ENCODE assay signal across 8 cellular contexts in the genomic region with DNA sequence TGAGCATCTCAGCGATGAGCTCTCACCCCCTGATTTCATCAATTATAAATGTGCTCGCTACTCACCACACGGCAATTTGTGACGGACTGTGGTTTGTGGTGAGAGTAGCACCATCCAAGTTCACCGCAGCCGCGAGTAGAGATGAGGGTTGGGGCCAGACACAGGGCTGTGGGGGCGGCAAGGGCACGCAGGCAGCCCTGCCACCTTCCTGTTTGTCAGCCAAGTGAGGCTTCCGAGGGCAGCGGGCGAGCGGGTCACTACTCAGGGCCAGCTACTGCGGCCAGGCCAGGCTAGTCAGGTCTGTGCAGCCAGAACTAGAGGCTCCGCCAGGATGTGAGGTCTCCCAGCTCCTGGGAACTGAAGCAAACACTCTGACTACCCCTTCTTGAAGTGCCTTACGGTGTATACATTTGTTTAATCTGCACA. TPM values are rescaled to one million over a fixed set of nuclear protein-coding genes. Genes with fewer than 3 reads are reported as not detected.
DNase-seq lines count a peak whose midpoint lies in the region; ATAC-seq and TF ChIP-seq lines count a peak whose summit lies in the region.

No MANE protein-coding gene starts in this region.

- DNase-seq in GM10248 (ENCODE audit: extremely low spot score) (peak; percentile 45), skeletal muscle cell (ENCODE audit: low read depth) (peak; percentile 38), NCI-H2081 (lab: John Stamatoyannopoulos, UW) (no peak), foreskin keratinocyte (no peak), HEK293T (ENCODE audit: extremely low spot score) (no peak)
- peak; percentile 27 for DNase-seq in activated naive CD4-positive, alpha-beta T cell treated with anti-CD3 and anti-CD28 coated beads, Interleukin-2, amount 10 ng/mL, durations not matched to agents 7 days and 5 days

- H3K27ac ChIP-seq in KMS-11 (no peak overlapping the region), foreskin keratinocyte (no peak overlapping the region)

- no peaks in the 10 kb centered on the region for H3K36me3 Mint-ChIP-seq in activated naive CD4-positive, alpha-beta T cell treated with anti-CD3 and anti-CD28 coated beads, Interleukin-2, amount 10 ng/mL, durations not matched to agents 7 days and 5 days

- H3K4me3 Mint-ChIP-seq in activated naive CD4-positive, alpha-beta T cell treated with anti-CD3 and anti-CD28 coated beads, Interleukin-2, amount 10 ng/mL, durations not matched to agents 7 days and 5 days, result no peak overlapping the region

- no peaks in the 10 kb centered on the region for H4K20me1 ChIP-seq in KMS-11 (ENCODE audit: insufficient read depth)

- no peak overlapping the region for H3K9ac ChIP-seq in KMS-11

- peaks cover 6% of the 10 kb centered on the region for H3K4me1 Mint-ChIP-seq in activated naive CD4-positive, alpha-beta T cell treated with anti-CD3 and anti-CD28 coated beads, Interleukin-2, amount 10 ng/mL, durations not matched to agents 7 days and 5 days

- H3K79me2 ChIP-seq in KMS-11 (ENCODE audit: insufficient read depth, low read depth), result no peaks in the 10 kb centered on the region

- H3K4me3 ChIP-seq in KMS-11 (IDR thresholded peaks at IDR 0.05; ENCODE audit: insufficient read depth, low read depth, low read length) (no peak overlapping the region), skeletal muscle cell (ENCODE audit: low read depth, low read length) (no peak overlapping the region)

- TF ChIP-seq CTCF in GM10248 (IDR thresholded peaks at IDR 0.05; ENCODE audit: control extremely low read depth, extremely low read depth, low read depth, missing control alignments) (no peak), KMS-11 (conservative IDR thresholded peaks at IDR 0.05; ENCODE audit: low read depth, low read length) (no peak), foreskin keratinocyte (conservative IDR thresholded peaks at IDR 0.05) (no peak)

- peaks cover 53% of the 10 kb centered on the region for H3K27me3 Mint-ChIP-seq in activated naive CD4-positive, alpha-beta T cell treated with anti-CD3 and anti-CD28 coated beads, Interleukin-2, amount 10 ng/mL, durations not matched to agents 7 days and 5 days

- H2AFZ ChIP-seq in KMS-11 (ENCODE audit: low read depth), result peak overlapping the region; percentile 29; the same call in 1 of the 2 replicates

- no peak for ATAC-seq in GM19023 (IDR thresholded peaks at IDR 0.05; ENCODE audit: unreplicated experiment)
- no peak for ATAC-seq in foreskin keratinocyte

- POLR2A ChIA-PET in GM10248 (lab: Yijun Ruan, JAX), result no interaction called here
- POLR2A ChIA-PET in HEK293T (lab: Yijun Ruan, JAX), result interaction anchor here (0.6 kb wide), 1 partner anchor 142 kb away, joined by 4 read pairs; no protein-coding TSS in a partner anchor

- H3K9me3 Mint-ChIP-seq in activated naive CD4-positive, alpha-beta T cell treated with anti-CD3 and anti-CD28 coated beads, Interleukin-2, amount 10 ng/mL, durations not matched to agents 7 days and 5 days, result no peaks in the 10 kb centered on the region

- no peaks in the 10 kb centered on the region for H3K36me3 ChIP-seq in KMS-11 (ENCODE audit: insufficient read depth)

- H3K27ac Mint-ChIP-seq in activated naive CD4-positive, alpha-beta T cell treated with anti-CD3 and anti-CD28 coated beads, Interleukin-2, amount 10 ng/mL, durations not matched to agents 7 days and 5 days, result no peak overlapping the region

- CTCF ChIA-PET in GM10248 (lab: Yijun Ruan, JAX), result interaction anchor here (0.8 to 14.9 kb wide), 5 partner anchors 12 to 125 kb away, joined by 3 to 503 read pairs (median 8); partner anchors contain the start of gene SOST
- CTCF ChIA-PET in activated naive CD4-positive, alpha-beta T cell treated with anti-CD3 and anti-CD28 coated beads, Interleukin-2, amount 10 ng/mL, durations not matched to agents 7 days and 5 days (lab: Charles Lee), result interaction anchor here (12.5 kb wide), 1 partner anchor 60 kb away, joined by 445 read pairs; the partner anchor contains the start of gene SOST
- CTCF ChIA-PET in HEK293T (lab: Yijun Ruan, JAX), result interaction anchor here (1.7 to 5.2 kb wide), 2 partner anchors 58 to 65 kb away, joined by 5 to 34 read pairs; partner anchors contain the start of gene SOST

- H3K4me2 ChIP-seq in KMS-11, result peak overlapping the region; percentile 49

- peaks cover 19% of the 10 kb centered on the region for H3K4me1 ChIP-seq in KMS-11 (ENCODE audit: low read depth, poor library complexity, severe bottlenecking)
- H3K4me1 ChIP-seq in foreskin keratinocyte, result no peaks in the 10 kb centered on the region

- H3K27me3 ChIP-seq in KMS-11 (ENCODE audit: insufficient read depth, low read depth), result peaks cover 37% of the 10 kb centered on the region
- H3K27me3 ChIP-seq in foreskin keratinocyte, result no peaks in the 10 kb centered on the region

TF ChIP-seq in HEK293T, 16 proteins besides CTCF, POLR2A, EP300 and RAD21:
- TF ChIP-seq BHLHE40 (IDR thresholded peaks at IDR 0.05; ENCODE audit: borderline replicate concordance) (no peak), FOXK2 (IDR thresholded peaks at IDR 0.05) (no peak), NFRKB (IDR thresholded peaks at IDR 0.05) (no peak)
TF ChIP-seq in HEK293T: peak in this region for 0.

RNA-seq across cellular contexts. Expression of gene MEOX1, which starts 39.6 kb away (rescaled TPM):
- total RNA-seq in foreskin keratinocyte, result 0.17 and 0.18 TPM in 2 replicates
- polyA plus RNA-seq in foreskin keratinocyte, result 0.16 and 0.18 TPM in 2 replicates

RNA-seq across cellular contexts. Expression of gene SOST, which starts 57.3 kb away (rescaled TPM):
- not detected in 2 replicates for total RNA-seq in foreskin keratinocyte
- 0.03 TPM in 1 of 2 replicates, not detected in the other for polyA plus RNA-seq in foreskin keratinocyte

Comparison
In these comparisons a context has a peak if more than half of its experiments do, and no peak if none do; other contexts are left out.
1. DNase-seq: peak in GM10248 (single experiment), activated naive CD4-positive, alpha-beta T cell treated with anti-CD3 and anti-CD28 coated beads, Interleukin-2, amount 10 ng/mL, durations not matched to agents 7 days and 5 days (single experiment) and skeletal muscle cell (single experiment); none in NCI-H2081 (0 of 2), foreskin keratinocyte (0 of 2) and HEK293T (single experiment).